Comparison of ENCODE assay signal across 19 cellular contexts in the genomic region with DNA sequence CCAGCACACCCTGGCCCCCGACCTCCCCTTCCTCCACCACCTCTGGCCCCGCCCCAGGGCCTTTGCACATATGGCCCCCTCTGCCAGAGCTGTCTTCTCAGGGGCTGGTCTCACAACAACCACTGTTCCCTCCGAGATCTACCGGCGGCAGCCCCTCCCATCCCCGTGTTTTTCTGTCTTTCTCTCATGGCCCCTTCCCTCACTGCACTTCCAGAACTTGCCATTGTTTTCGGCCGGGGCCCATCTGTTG.
"Had no signal": no experiment of that assay in that cellular context is flagged by ENCODE, and none has a peak within 500 bp of the region (broad histone marks: within the 10 kb centered on the region; RNA-seq: fewer than 3 reads in every experiment).

No MANE protein-coding gene starts in this region.

- H3K36me3 ChIP-seq: cardiac muscle cell, tibial artery, vagina had no signal

- H3K4me3 ChIP-seq: cardiac muscle cell, hepatocyte, spleen, tibial artery, vagina had no signal

- H3K27me3 Mint-ChIP-seq: activated naive CD8-positive, alpha-beta T cell had no signal

- H3K4me1 ChIP-seq: tibial artery, vagina had no signal

- ATAC-seq: naive thymus-derived CD4-positive, alpha-beta T cell had no signal

- H3K9me3 Mint-ChIP-seq: naive thymus-derived CD4-positive, alpha-beta T cell had no signal

- H3K27ac ChIP-seq: cardiac muscle cell, hepatocyte, parathyroid adenoma, spleen, tibial artery, vagina, VCaP had no signal

- H3K4me3 Mint-ChIP-seq: activated naive CD8-positive, alpha-beta T cell; naive thymus-derived CD4-positive, alpha-beta T cell had no signal

- H3K27ac Mint-ChIP-seq: activated naive CD8-positive, alpha-beta T cell had no signal

- H3K9me3 ChIP-seq: spleen, tibial artery, vagina had no signal

- H3K36me3 Mint-ChIP-seq: activated naive CD8-positive, alpha-beta T cell had no signal

- DNase-seq: activated CD4-positive, alpha-beta T cell treated with anti-CD3 and anti-CD28 coated beads for 1 hour; activated CD4-positive, alpha-beta T cell treated with anti-CD3 and anti-CD28 coated beads, Interleukin-2, amount 50 U/mL, for 48 hours; dermis blood vessel endothelial cell; effector memory CD4-positive, alpha-beta T cell; foreskin fibroblast; mesenchymal stem cell; naive thymus-derived CD4-positive, alpha-beta T cell; spleen; stimulated activated CD4-positive, alpha-beta T cell treated with anti-CD3 and anti-CD28 coated beads, Interleukin-4, amount 100 ng/mL, for 4 hours; stimulated activated naive CD4-positive, alpha-beta T cell treated with Interleukin-2 at 50 U/mL for 16 hours; substantia nigra; T-helper 2 cell; tibial artery had no signal

- H3K27me3 ChIP-seq: cardiac muscle cell, hepatocyte, spleen, vagina had no signal
